12 cellular contexts compared by ENCODE assay signal in the genomic region with DNA sequence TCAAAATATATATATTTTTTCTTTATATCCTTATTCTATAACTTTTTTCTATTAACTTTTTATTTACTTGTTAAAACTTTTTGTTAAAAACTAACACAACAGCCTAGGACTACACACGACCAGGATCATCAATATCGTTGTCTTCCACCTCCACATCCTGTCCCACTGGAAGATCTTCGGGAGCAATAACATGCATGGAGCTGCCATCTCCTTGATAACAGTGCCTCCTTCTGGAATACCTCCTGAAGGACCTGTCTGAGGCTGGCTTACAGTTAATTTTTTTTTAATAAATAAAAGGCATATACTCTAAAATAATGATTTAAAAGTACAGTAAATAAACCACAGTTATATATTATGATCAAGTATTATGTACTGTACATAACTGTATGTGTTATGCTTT. TPM values are rescaled to one million over a fixed set of nuclear protein-coding genes. Genes with fewer than 3 reads are reported as not detected.
A peak's percentile ranks its signal among the peaks of the same experiment; 100 is the strongest.
DNase-seq lines count a peak whose midpoint lies in the region; ATAC-seq and TF ChIP-seq lines count a peak whose summit lies in the region.
"Had no signal": no experiment of that assay in that cellular context is flagged by ENCODE, and none has a peak within 500 bp of the region (broad histone marks: within the 10 kb centered on the region; RNA-seq: fewer than 3 reads in every experiment).

No MANE protein-coding gene starts in this region.

- DNase-seq in AG09319 (ENCODE audit: extremely low read depth, low read depth), result no peak
- DNase-seq in GM20000 (ENCODE audit: low spot score), result no peak
- DNase-seq in hepatocyte (ENCODE audit: low spot score), result no peak
- DNase-seq in T-helper 2 cell treated with Interferon-gamma antibody and Interleukin-4, amounts not matched to agents 5 μg/mL and 100 μg/mL, for 36 hours (ENCODE audit: low spot score), result no peak
- no peak for DNase-seq in NCI-H2171 (lab: John Stamatoyannopoulos, UW)
- no peak for DNase-seq in DMS114 treated with DMSO at 0.1 percent for 48 hours (lab: John Stamatoyannopoulos, UW; ENCODE audit: unreplicated experiment)
- DNase-seq: activated naive CD4-positive, alpha-beta T cell treated with anti-CD3 and anti-CD28 coated beads, Interleukin-2, amount 10 ng/mL, durations not matched to agents 7 days and 5 days; DMS79 treated with DMSO at 0.1 percent for 48 hours; NCI-H2081; T1000 had no signal

- TF ChIP-seq CTCF in AG09319 (IDR thresholded peaks at IDR 0.05; ENCODE audit: low read depth, low read length) (peak; percentile 9), GM20000 (IDR thresholded peaks at IDR 0.05; ENCODE audit: extremely low read depth, missing control alignments) (peak; percentile 6), VCaP (conservative IDR thresholded peaks at IDR 0.05) (peak; percentile 66), hepatocyte (IDR thresholded peaks at IDR 0.05; ENCODE audit: poor library complexity) (peak; percentile 23)

- no peaks in the 10 kb centered on the region for H3K27me3 Mint-ChIP-seq in T-helper 2 cell treated with Interferon-gamma antibody and Interleukin-4, amounts not matched to agents 5 μg/mL and 100 μg/mL, for 36 hours (ENCODE audit: low read depth)
- H3K27me3 Mint-ChIP-seq: activated naive CD4-positive, alpha-beta T cell treated with anti-CD3 and anti-CD28 coated beads, Interleukin-2, amount 10 ng/mL, durations not matched to agents 7 days and 5 days had no signal

- no peaks in the 10 kb centered on the region for H3K9me3 Mint-ChIP-seq in T-helper 2 cell treated with Interferon-gamma antibody and Interleukin-4, amounts not matched to agents 5 μg/mL and 100 μg/mL, for 36 hours

- peaks cover 4% of the 10 kb centered on the region for H3K36me3 Mint-ChIP-seq in T-helper 2 cell treated with Interferon-gamma antibody and Interleukin-4, amounts not matched to agents 5 μg/mL and 100 μg/mL, for 36 hours (ENCODE audit: low read depth)

- H2AFZ ChIP-seq in hepatocyte, result no peak overlapping the region

- H3K9me3 ChIP-seq in hepatocyte (ENCODE audit: low read depth), result no peaks in the 10 kb centered on the region

- H3K4me1 ChIP-seq in hepatocyte (ENCODE audit: insufficient read depth), result no peaks in the 10 kb centered on the region

- H3K4me2 ChIP-seq in hepatocyte, result no peak overlapping the region

- H3K4me1 Mint-ChIP-seq in T-helper 2 cell treated with Interferon-gamma antibody and Interleukin-4, amounts not matched to agents 5 μg/mL and 100 μg/mL, for 36 hours (ENCODE audit: low read depth), result peaks cover 30% of the 10 kb centered on the region

- H3K4me3 Mint-ChIP-seq in T-helper 2 cell treated with Interferon-gamma antibody and Interleukin-4, amounts not matched to agents 5 μg/mL and 100 μg/mL, for 36 hours, result no peak overlapping the region
- H3K4me3 Mint-ChIP-seq: activated naive CD4-positive, alpha-beta T cell treated with anti-CD3 and anti-CD28 coated beads, Interleukin-2, amount 10 ng/mL, durations not matched to agents 7 days and 5 days had no signal

- H3K27ac ChIP-seq in VCaP (no peak overlapping the region), hepatocyte (no peak overlapping the region)

- no peaks in the 10 kb centered on the region for H3K36me3 ChIP-seq in hepatocyte (replicated peaks; ENCODE audit: insufficient read depth, low read depth)

- H3K79me2 ChIP-seq in hepatocyte, result peaks cover 6% of the 10 kb centered on the region

- H3K4me3 ChIP-seq in hepatocyte, result no peak overlapping the region

- no peaks in the 10 kb centered on the region for H3K27me3 ChIP-seq in hepatocyte

- H3K9me2 ChIP-seq in hepatocyte (replicated peaks; ENCODE audit: insufficient read depth), result no peaks in the 10 kb centered on the region

- WGBS in hepatocyte (ENCODE audit: low lambda C conversion rate, missing lambda C conversion rate), result 65% methylated on average over 3 of the region's 3 CpGs

- H4K20me1 ChIP-seq in hepatocyte (ENCODE audit: insufficient read depth, poor library complexity, severe bottlenecking), result no peaks in the 10 kb centered on the region

- H3K27ac Mint-ChIP-seq in T-helper 2 cell treated with Interferon-gamma antibody and Interleukin-4, amounts not matched to agents 5 μg/mL and 100 μg/mL, for 36 hours, result no peak overlapping the region
- H3K27ac Mint-ChIP-seq: activated naive CD4-positive, alpha-beta T cell treated with anti-CD3 and anti-CD28 coated beads, Interleukin-2, amount 10 ng/mL, durations not matched to agents 7 days and 5 days had no signal

- no peak for ATAC-seq in HG03457 (IDR thresholded peaks at IDR 0.05; ENCODE audit: unreplicated experiment)

RNA-seq across cellular contexts. Expression of gene SFMBT1, which starts 58.9 kb away (rescaled TPM):
- 12.0 and 18.1 TPM in 2 replicates for total RNA-seq in hepatocyte
- 5.8 and 8.5 TPM in 2 replicates for polyA plus RNA-seq in hepatocyte

Comparison
In these comparisons a context has a peak if more than half of its experiments do, and no peak if none do; other contexts are left out.
1. CTCF ChIP-seq: peak in every context shown above with its lines; median percentile 66 in VCaP; 23 in hepatocyte; 9 in AG09319; 6 in GM20000.